ENCODE assay signal across 17 cellular contexts in the genomic region with DNA sequence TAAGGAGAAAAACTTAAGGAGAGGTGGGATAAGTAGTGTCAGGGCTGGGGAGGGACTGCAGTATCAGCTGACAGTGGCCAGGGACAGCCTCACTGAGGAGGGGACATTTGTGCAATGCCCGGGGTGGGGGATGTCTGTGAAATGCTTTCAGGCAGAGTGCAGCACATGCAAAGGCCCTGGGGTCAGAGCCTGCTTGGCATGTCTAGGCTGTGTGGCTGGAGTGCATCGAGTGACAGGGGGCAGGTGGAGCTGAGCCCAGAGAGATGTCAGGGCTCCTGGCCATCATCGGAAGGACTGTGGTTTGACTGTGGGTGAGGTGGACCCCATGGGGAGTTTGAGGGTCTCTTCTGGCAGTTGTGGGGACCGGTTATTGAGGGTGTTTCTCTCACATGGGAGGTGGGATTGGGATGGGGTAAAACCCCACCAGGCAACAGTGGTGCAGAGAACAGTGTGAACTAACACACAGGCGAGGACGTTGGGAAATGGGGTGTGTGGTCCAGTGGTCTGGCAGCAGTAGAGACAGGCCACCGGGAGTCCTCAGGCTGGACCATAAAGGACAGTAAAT.
DNase-seq lines count a peak whose midpoint lies in the region; ATAC-seq and TF ChIP-seq lines count a peak whose summit lies in the region.
"Had no signal": no experiment of that assay in that cellular context is flagged by ENCODE, and none has a peak within 500 bp of the region (broad histone marks: within the 10 kb centered on the region; RNA-seq: fewer than 3 reads in every experiment).

No MANE protein-coding gene starts in this region.

- ATAC-seq in IMR-90 (ENCODE audit: low read depth): no peak

- H3K27me3 Mint-ChIP-seq in nephron progenitor cell (ENCODE audit: low read depth, poor library complexity): peaks cover 13% of the 10 kb centered on the region

- no peak overlapping the region for H2BK20ac ChIP-seq in IMR-90 (ENCODE audit: low read depth, low read length)

- H3K18ac ChIP-seq in IMR-90 (ENCODE audit: low read depth, low read length): no peak overlapping the region

- H3K9me3 Mint-ChIP-seq in nephron progenitor cell: peaks cover 11% of the 10 kb centered on the region

- no peak overlapping the region for H4K91ac ChIP-seq in IMR-90 (ENCODE audit: insufficient read depth, low read depth, low read length)

- H3K9me1 ChIP-seq in IMR-90 (ENCODE audit: insufficient read depth, low read length): peaks cover 3% of the 10 kb centered on the region; the same call in 1 of the 2 replicates

- H3K9ac ChIP-seq in IMR-90 (ENCODE audit: low read depth, low read length) (no peak overlapping the region), adipocyte (ENCODE audit: low read length) (peak overlapping the region; percentile 21)
- H3K9ac ChIP-seq: GM23248 had no signal

- DNase-seq in IMR-90 (no peak), adipocyte (ENCODE audit: low read depth) (no peak), nephron progenitor cell (no peak), sigmoid colon (peak; percentile 46), WERI-Rb-1 (no peak), NCI-H510A (lab: John Stamatoyannopoulos, UW) (no peak), NCI-H82 treated with DMSO at 0.1 percent for 48 hours (lab: John Stamatoyannopoulos, UW; ENCODE audit: unreplicated experiment) (no peak)
- DNase-seq: ACHN; BE2C; C1 segment of cervical spinal cord; Caco-2; CD4-positive, CD25-positive, alpha-beta regulatory T cell; GM23248; HCEC 1CT; HFFc6 had no signal

- no peak for TF ChIP-seq POLR2A in IMR-90 (IDR thresholded peaks at IDR 0.05; ENCODE audit: low read depth, low read length)
- no peak for TF ChIP-seq POLR2A in sigmoid colon (IDR thresholded peaks at IDR 0.05)

- H3K56ac ChIP-seq in IMR-90 (ENCODE audit: extremely low read depth, insufficient read depth, low read length): no peak overlapping the region

- 75% methylated on average over 4 of the region's 7 CpGs; no CpG with 5 or more reads in 1 of the 2 experiments for WGBS in IMR-90 (ENCODE audit: extremely low coverage in 2 of 2, insufficient read length in 1 of 2), 2 experiments
- 88 to 90% methylated on average over 7 of the region's 7 CpGs for whole genome bisulfite sequencing in sigmoid colon, 2 donors

- H3K23ac ChIP-seq in IMR-90 (ENCODE audit: low read depth, low read length): no peak overlapping the region

- H3K36me3 ChIP-seq in IMR-90 (ENCODE audit: control insufficient read depth, insufficient read depth, low read length) (no peaks in the 10 kb centered on the region), adipocyte (ENCODE audit: control insufficient read depth, insufficient read depth, low read length, severe bottlenecking) (peaks cover 65% of the 10 kb centered on the region), sigmoid colon (no peaks in the 10 kb centered on the region), WERI-Rb-1 (no peaks in the 10 kb centered on the region)
- H3K36me3 ChIP-seq: BE2C had no signal

- H3K27ac ChIP-seq in IMR-90 (ENCODE audit: insufficient read depth, low read length): no peak overlapping the region
- H3K27ac ChIP-seq in sigmoid colon: no peak overlapping the region
- no peak overlapping the region for H3K27ac ChIP-seq in WERI-Rb-1
- H3K27ac ChIP-seq: GM23248, HL-60 had no signal

- H2BK15ac ChIP-seq in IMR-90 (ENCODE audit: low read depth, low read length): no peak overlapping the region

- no peaks in the 10 kb centered on the region for H3K9me3 ChIP-seq in IMR-90 (ENCODE audit: control insufficient read depth, insufficient read depth, low read length)
- H3K9me3 ChIP-seq in adipocyte (ENCODE audit: control insufficient read depth, low read length): no peaks in the 10 kb centered on the region
- H3K9me3 ChIP-seq in sigmoid colon: peaks cover 0 to 2% (median 0%) of the 10 kb centered on the region in 4 donors
- H3K9me3 ChIP-seq in WERI-Rb-1 (ENCODE audit: severe bottlenecking): no peaks in the 10 kb centered on the region
- H3K9me3 ChIP-seq: BE2C, Caco-2 had no signal

- CTCF ChIA-PET in IMR-90 (lab: Yijun Ruan, JAX): no interaction called here

- H3K4me2 ChIP-seq in IMR-90 (ENCODE audit: low read depth, low read length): no peak overlapping the region

- H3K4ac ChIP-seq in IMR-90 (ENCODE audit: low read depth, low read length): no peak overlapping the region

- TF ChIP-seq CTCF in IMR-90 (conservative IDR thresholded peaks at IDR 0.05; ENCODE audit: low read depth, low read length): no peak
- no peak for TF ChIP-seq CTCF in nephron progenitor cell (IDR thresholded peaks at IDR 0.05)
- no peak for TF ChIP-seq CTCF in sigmoid colon (IDR thresholded peaks at IDR 0.05)
- no peak for TF ChIP-seq CTCF in WERI-Rb-1 (IDR thresholded peaks at IDR 0.05; ENCODE audit: low read depth, low read length)

- no peak overlapping the region for H4K5ac ChIP-seq in IMR-90 (ENCODE audit: low read depth, low read length)

- H2AK5ac ChIP-seq in IMR-90 (ENCODE audit: low read depth, low read length): no peak overlapping the region

- no TSS peak for BruUV-seq in IMR-90 (replicated peaks; lab: Mats Ljungman, UMichigan)

- peak overlapping the region; percentile 71 for H3K27ac Mint-ChIP-seq in nephron progenitor cell
- H3K27ac Mint-ChIP-seq: HFFc6 had no signal

- no peak overlapping the region for H3K14ac ChIP-seq in IMR-90 (replicated peaks; ENCODE audit: low read depth, low read length)

- intact Hi-C loops in IMR-90 (cut with micrococcal nuclease) (no loop called here), sigmoid colon (cut with DNase I) (no loop called here)

- H4K8ac ChIP-seq in IMR-90 (ENCODE audit: low read depth in 2 of 2, low read length in 2 of 2): no peak overlapping the region

- H2AK9ac ChIP-seq in IMR-90 (replicated peaks; ENCODE audit: low read depth, low read length, poor library complexity): peak overlapping the region; percentile 12

- dilution Hi-C loops in IMR-90 (cut with HindIII; ENCODE audit: low sequenced_read_pairs, unreplicated experiment): no loop called here

- TF ChIP-seq EP300 in sigmoid colon (IDR thresholded peaks at IDR 0.05): no peak

- peaks cover 8% of the 10 kb centered on the region for H3K4me1 Mint-ChIP-seq in nephron progenitor cell
- H3K4me1 Mint-ChIP-seq: CD4-positive, CD25-positive, alpha-beta regulatory T cell; CD8-positive, alpha-beta memory T cell had no signal

- POLR2A ChIA-PET in IMR-90 (lab: Charles Lee; ENCODE audit: unreplicated experiment): no interaction called here

- H3K27me3 ChIP-seq in IMR-90 (ENCODE audit: control insufficient read depth, insufficient read depth, low read length) (no peaks in the 10 kb centered on the region), adipocyte (replicated peaks; ENCODE audit: control insufficient read depth, insufficient read depth, low read length) (no peaks in the 10 kb centered on the region), sigmoid colon (no peaks in the 10 kb centered on the region), WERI-Rb-1 (ENCODE audit: insufficient read depth, low read depth, severe bottlenecking) (no peaks in the 10 kb centered on the region)
- H3K27me3 ChIP-seq: BE2C had no signal

- no peak overlapping the region for H2AFZ ChIP-seq in IMR-90 (replicated peaks; ENCODE audit: low read length, poor library complexity)
- H2AFZ ChIP-seq: GM23248 had no signal

- no peak overlapping the region for H2BK120ac ChIP-seq in IMR-90 (ENCODE audit: low read depth, low read length)

- H3K4me1 ChIP-seq in IMR-90 (ENCODE audit: control insufficient read depth, insufficient read depth, low read length): no peaks in the 10 kb centered on the region
- peaks cover 42% of the 10 kb centered on the region for H3K4me1 ChIP-seq in adipocyte (ENCODE audit: control insufficient read depth, insufficient read depth, low read length)
- no peaks in the 10 kb centered on the region for H3K4me1 ChIP-seq in sigmoid colon
- H3K4me1 ChIP-seq: BE2C, Caco-2 had no signal

- in situ Hi-C loops in IMR-90 (cut with MboI; ENCODE audit: low sequenced_read_pairs): no loop called here

- peaks cover 5% of the 10 kb centered on the region for H3K36me3 Mint-ChIP-seq in nephron progenitor cell (ENCODE audit: low read depth)
- H3K36me3 Mint-ChIP-seq: CD4-positive, CD25-positive, alpha-beta regulatory T cell; CD8-positive, alpha-beta memory T cell had no signal

- no peak for TF ChIP-seq RAD21 in IMR-90 (IDR thresholded peaks at IDR 0.05; ENCODE audit: low read length)

- H3K4me3 ChIP-seq in IMR-90 (ENCODE audit: insufficient read depth, low read depth, low read length) (no peak overlapping the region), adipocyte (ENCODE audit: low read length) (no peak overlapping the region), sigmoid colon (no peak overlapping the region), WERI-Rb-1 (ENCODE audit: low read depth, low read length) (no peak overlapping the region)
- H3K4me3 ChIP-seq: GM23248 had no signal

- no peaks in the 10 kb centered on the region for H4K20me1 ChIP-seq in IMR-90 (ENCODE audit: insufficient read depth, low read length)

- no peaks in the 10 kb centered on the region for H3K79me1 ChIP-seq in IMR-90 (ENCODE audit: low read depth in 1 of 2, low read length in 2 of 2)

- H3K4me3 Mint-ChIP-seq in nephron progenitor cell: no peak overlapping the region
- H3K4me3 Mint-ChIP-seq: CD4-positive, CD25-positive, alpha-beta regulatory T cell; CD8-positive, alpha-beta memory T cell; HFFc6 had no signal

- H2BK5ac ChIP-seq in IMR-90 (ENCODE audit: low read depth, low read length, poor library complexity, severe bottlenecking): no peak overlapping the region

TF ChIP-seq in IMR-90, 13 proteins besides CTCF, POLR2A, EP300 and RAD21 (continues in another document):
- TF ChIP-seq CHD1 (IDR thresholded peaks at IDR 0.05; ENCODE audit: low read depth, low read length): no peak
- TF ChIP-seq MXI1 (IDR thresholded peaks at IDR 0.05; ENCODE audit: borderline replicate concordance, low read depth, low read length): no peak
- TF ChIP-seq CEBPB (IDR thresholded peaks at IDR 0.05; ENCODE audit: low read depth, low read length): no peak
- no peak for TF ChIP-seq BHLHE40 (IDR thresholded peaks at IDR 0.05; ENCODE audit: low read depth, low read length)
- no peak for TF ChIP-seq MAFK (IDR thresholded peaks at IDR 0.05; ENCODE audit: low read depth, low read length)
- no peak for TF ChIP-seq FOS (IDR thresholded peaks at IDR 0.05; ENCODE audit: low read depth, low read length)
- TF ChIP-seq NFE2L2 (IDR thresholded peaks at IDR 0.05; ENCODE audit: low read depth, low read length): no peak
- TF ChIP-seq MAZ (IDR thresholded peaks at IDR 0.05; ENCODE audit: borderline replicate concordance, low read depth, low read length): no peak
- TF ChIP-seq RCOR1 (IDR thresholded peaks at IDR 0.05; ENCODE audit: insufficient replicate concordance, low read length): no peak
- TF ChIP-seq, protein P1, sequence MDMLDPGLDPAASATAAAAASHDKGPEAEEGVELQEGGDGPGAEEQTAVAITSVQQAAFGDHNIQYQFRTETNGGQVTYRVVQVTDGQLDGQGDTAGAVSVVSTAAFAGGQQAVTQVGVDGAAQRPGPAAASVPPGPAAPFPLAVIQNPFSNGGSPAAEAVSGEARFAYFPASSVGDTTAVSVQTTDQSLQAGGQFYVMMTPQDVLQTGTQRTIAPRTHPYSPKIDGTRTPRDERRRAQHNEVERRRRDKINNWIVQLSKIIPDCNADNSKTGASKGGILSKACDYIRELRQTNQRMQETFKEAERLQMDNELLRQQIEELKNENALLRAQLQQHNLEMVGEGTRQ (IDR thresholded peaks at IDR 0.05; ENCODE audit: low read depth, low read length): no peak
- TF ChIP-seq SMC3 (IDR thresholded peaks at IDR 0.05; ENCODE audit: low read depth, low read length): no peak
